In genomic region chr10:123135415-123136141, GRCh38 we compare ENCODE assay signal across 8 cellular contexts. TPM values are rescaled to one million over a fixed set of nuclear protein-coding genes. Genes with fewer than 3 reads are reported as not detected.
A peak's percentile ranks its signal among the peaks of the same experiment; 100 is the strongest.
DNase-seq lines count a peak whose midpoint lies in the region; ATAC-seq and TF ChIP-seq lines count a peak whose summit lies in the region.

HMX3 (plus strand) TSS chr10:123135970; CDS start chr10:123136051, 81 bp downstream.

- H3K27ac Mint-ChIP-seq in central memory CD8-positive, alpha-beta T cell (ENCODE audit: low read depth): peak within 1 kb of the TSS; percentile 36

- peak; percentile 51 for TF ChIP-seq POLR2A in GM18505 (IDR thresholded peaks at IDR 0.05; ENCODE audit: borderline replicate concordance, extremely low read depth, insufficient read depth, insufficient read length)
- TF ChIP-seq POLR2A in Peyer's patch (IDR thresholded peaks at IDR 0.05): no peak
- no peak for TF ChIP-seq POLR2A in ovary (IDR thresholded peaks at IDR 0.05)

- WGBS in ovary, 3 donors: 1% methylated on average over 60 to 76 of the region's 76 CpGs

- CTCF ChIA-PET in A673 (lab: Charles Lee): no interaction called here

- intact Hi-C loops in A673 (cut with micrococcal nuclease; ENCODE audit: unreplicated experiment): no loop called here
- intact Hi-C loops in ovary (cut with DNase I): loop anchor here in 2 of 4 donors (10.0 kb wide), 2 partner anchors 419 to 829 kb away; no protein-coding TSS in a partner anchor
- intact Hi-C loops in left colon (cut with DNase I, micrococcal nuclease): no loop called here

- no peak for ATAC-seq in GM18505 (IDR thresholded peaks at IDR 0.05; ENCODE audit: unreplicated experiment)
- ATAC-seq in central memory CD8-positive, alpha-beta T cell (replicated peaks; ENCODE audit: extremely low read depth, poor library complexity, severe bottlenecking): peak; percentile 22
- no peak for ATAC-seq in HG03280 (IDR thresholded peaks at IDR 0.05; ENCODE audit: unreplicated experiment)
- no peak for ATAC-seq in HG02763 (IDR thresholded peaks at IDR 0.05; ENCODE audit: unreplicated experiment)
- ATAC-seq in left colon: no peak

- no TSS peak for BruUV-seq in A673 (replicated peaks; lab: Mats Ljungman, UMichigan)

- H3K36me3 ChIP-seq in A673 (ENCODE audit: insufficient read depth, low read length, poor library complexity, severe bottlenecking) (no peaks in the 10 kb centered on the region), Peyer's patch (no peaks in the 10 kb centered on the region), ovary (no peaks in the 10 kb centered on the region)

- TF ChIP-seq CTCF in A673 (conservative IDR thresholded peaks at IDR 0.05; ENCODE audit: low read depth, low read length): no peak
- no peak for TF ChIP-seq CTCF in Peyer's patch (IDR thresholded peaks at IDR 0.05)
- no peak for TF ChIP-seq CTCF in ovary (IDR thresholded peaks at IDR 0.05)

- TF ChIP-seq EP300 in ovary (IDR thresholded peaks at IDR 0.05): no peak

- DNase-seq in A673 (ENCODE audit: low spot score) (peak; percentile 81), Peyer's patch (no peak), ovary (no peak), left colon (no peak)
- DNase-seq in central memory CD8-positive, alpha-beta T cell (ENCODE audit: low spot score in 2 of 2): no peak

- POLR2A ChIA-PET in A673 (lab: Charles Lee; ENCODE audit: low non-redundant PET): no interaction called here

- H3K4me1 Mint-ChIP-seq in central memory CD8-positive, alpha-beta T cell: peaks cover 46% of the 10 kb centered on the region

- peak within 1 kb of the TSS; percentile 77 for H3K4me3 Mint-ChIP-seq in central memory CD8-positive, alpha-beta T cell

- no peak within 1 kb of the TSS for H3K27ac ChIP-seq in A673 (ENCODE audit: low read depth, low read length, poor library complexity, severe bottlenecking)
- H3K27ac ChIP-seq in Peyer's patch: no peak within 1 kb of the TSS
- H3K27ac ChIP-seq in ovary: no peak within 1 kb of the TSS

- peaks cover 19% of the 10 kb centered on the region for H3K36me3 Mint-ChIP-seq in central memory CD8-positive, alpha-beta T cell (ENCODE audit: insufficient read depth)

- H3K4me1 ChIP-seq in A673 (ENCODE audit: insufficient read depth, low read length, poor library complexity, severe bottlenecking): peaks cover 29% of the 10 kb centered on the region
- H3K4me1 ChIP-seq in Peyer's patch: peaks cover 0 to 54% (median 28%) of the 10 kb centered on the region in 4 donors
- H3K4me1 ChIP-seq in ovary (ENCODE audit: insufficient read depth): peaks cover 15% of the 10 kb centered on the region

- peaks cover 80% of the 10 kb centered on the region for H3K27me3 Mint-ChIP-seq in central memory CD8-positive, alpha-beta T cell

- peaks cover 99% of the 10 kb centered on the region for H3K27me3 ChIP-seq in A673 (replicated peaks; ENCODE audit: insufficient read depth, low read depth, low read length, poor library complexity)
- H3K27me3 ChIP-seq in Peyer's patch: peaks cover 0 to 86% of the 10 kb centered on the region in 2 donors
- H3K27me3 ChIP-seq in ovary: peaks cover 18% of the 10 kb centered on the region

- peak within 1 kb of the TSS; percentile 45 for H3K4me3 ChIP-seq in A673 (ENCODE audit: low read depth, low read length, poor library complexity, severe bottlenecking)
- H3K4me3 ChIP-seq in Peyer's patch: peak within 1 kb of the TSS; percentile 22 to 55 (median 50)
- peak within 1 kb of the TSS; percentile 20 for H3K4me3 ChIP-seq in ovary

- H3K9me3 ChIP-seq in A673 (ENCODE audit: low read depth, low read length, poor library complexity, severe bottlenecking) (no peaks in the 10 kb centered on the region), Peyer's patch (no peaks in the 10 kb centered on the region), ovary (no peaks in the 10 kb centered on the region)

- H3K9me3 Mint-ChIP-seq in central memory CD8-positive, alpha-beta T cell: no peaks in the 10 kb centered on the region

RNA-seq across cellular contexts. Expression of gene HMX3, which starts in this region (rescaled TPM):
- total RNA-seq in A673 (2021) (0.26 TPM in 1 of 2 replicates, not detected in the other), Peyer's patch (1 to 10 TPM in 2 of 4 donors, not detected in 2; 1.1 to 3.4 TPM), ovary (under 1 TPM in 1 of 7 donors, not detected in 6; 0.23 TPM), left colon (1 to 10 TPM in 1 of 2 donors, under 1 TPM in 1; 0.36 to 1.2 TPM)
- not detected for polyA plus RNA-seq in ovary

Comparison
In these comparisons a context has a peak if more than half of its experiments do, and no peak if none do; other contexts are left out.
1. Peak in DNase-seq and H3K4me3 ChIP-seq in A673; RNA of the gene not detected or under 1 TPM.